Comparison of ENCODE assay signal across 8 cellular contexts in the genomic region with DNA sequence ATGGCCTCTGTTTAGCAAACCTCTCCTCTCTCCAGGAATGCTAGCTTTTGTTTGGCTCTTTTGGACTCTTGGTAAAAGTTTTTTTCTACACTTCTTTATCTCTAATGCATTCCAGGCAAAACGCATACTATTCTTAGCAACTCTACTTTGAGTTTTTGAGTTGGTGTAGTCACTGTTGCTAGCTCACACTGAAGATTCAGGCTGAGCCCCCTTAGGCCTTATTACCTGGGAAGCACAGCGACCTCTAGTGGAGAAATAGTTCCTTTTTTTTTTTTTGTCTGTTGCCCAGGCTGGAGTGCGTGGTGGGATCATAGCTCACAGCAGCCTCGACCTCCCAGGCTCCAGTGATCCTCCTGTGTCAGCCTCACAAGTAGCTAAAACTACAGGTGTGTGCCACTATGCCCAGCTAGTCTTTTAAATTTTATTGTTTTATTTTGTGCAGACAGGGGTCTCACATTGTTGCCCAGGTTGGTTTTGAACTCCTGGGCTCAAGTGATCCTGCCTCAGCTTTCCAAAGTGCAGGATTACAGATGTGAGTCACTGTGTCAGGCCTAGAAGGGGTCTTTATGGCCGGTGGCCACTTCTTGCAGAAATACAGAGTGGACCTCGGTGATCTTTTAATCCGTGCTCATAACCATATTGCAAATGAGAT.
DNase-seq lines count a peak whose midpoint lies in the region; ATAC-seq and TF ChIP-seq lines count a peak whose summit lies in the region.

No MANE protein-coding gene starts in this region.

- no peaks in the 10 kb centered on the region for H3K9me3 ChIP-seq in tibial artery

- H3K27me3 ChIP-seq in tibial artery = no peaks in the 10 kb centered on the region

- ATAC-seq in GM21576 (IDR thresholded peaks at IDR 0.05; ENCODE audit: unreplicated experiment) (peak; percentile 53), GM21515 (IDR thresholded peaks at IDR 0.05; ENCODE audit: unreplicated experiment) (no peak)

- H3K4me3 ChIP-seq in tibial artery = no peak overlapping the region

- peak; percentile 52 for DNase-seq in D341Med (ENCODE audit: low spot score)
- DNase-seq in NCI-H1930 (lab: John Stamatoyannopoulos, UW) = peak; percentile 27 to 38
- DNase-seq in amniotic stem cell (lab: John Stamatoyannopoulos, UW) = peak; percentile 52
- peak; percentile 30 for DNase-seq in inferior parietal cortex (ENCODE audit: extremely low spot score)
- no peak for DNase-seq in tibial artery
- no peak for DNase-seq in activated naive CD4-positive, alpha-beta T cell (lab: John Stamatoyannopoulos, UW)

- H3K4me1 ChIP-seq in tibial artery = peaks cover 0 to 7% (median 3%) of the 10 kb centered on the region in 4 donors

- H3K27ac ChIP-seq in tibial artery = no peak overlapping the region

- intact Hi-C loops in tibial artery (cut with DNase I; ENCODE audit: low total_unique reads) = no loop called here

- TF ChIP-seq CTCF in tibial artery (IDR thresholded peaks at IDR 0.05) = peak; percentile 48 to 67

- peaks cover 18 to 32% (median 30%) of the 10 kb centered on the region in 3 donors for H3K36me3 ChIP-seq in tibial artery

Comparison
In these comparisons a context has a peak if more than half of its experiments do, and no peak if none do; other contexts are left out.
1. DNase-seq: peak in D341Med (single experiment), NCI-H1930 (2 of 2), amniotic stem cell (single experiment) and inferior parietal cortex (single experiment); none in tibial artery (0 of 2) and activated naive CD4-positive, alpha-beta T cell (0 of 4).